8 cellular contexts compared by ENCODE assay signal in genomic region chr9:3478549-3478953, GRCh38. TPM values are rescaled to one million over a fixed set of nuclear protein-coding genes. Genes with fewer than 3 reads are reported as not detected.
DNase-seq lines count a peak whose midpoint lies in the region; ATAC-seq lines count a peak whose summit lies in the region.

No MANE protein-coding gene starts in this region.

- H3K27me3 ChIP-seq in SJCRH30 (no peaks in the 10 kb centered on the region), MG63 (no peaks in the 10 kb centered on the region)

- peak; percentile 43 for ATAC-seq in GM18517 (IDR thresholded peaks at IDR 0.05; ENCODE audit: unreplicated experiment)
- peak; percentile 44 for ATAC-seq in HG02623 (IDR thresholded peaks at IDR 0.05; ENCODE audit: unreplicated experiment)
- ATAC-seq in left lobe of liver: no peak

- 0 out of 2 replicates have a peak, but pooled peaks cover 2% of the 10 kb centered on the region for H3K36me3 ChIP-seq in SJCRH30
- H3K36me3 ChIP-seq in MG63: no peaks in the 10 kb centered on the region

- H3K4me1 ChIP-seq in SJCRH30: peaks cover 7% of the 10 kb centered on the region; the same call in 1 of the 2 replicates

- H3K27ac ChIP-seq in SJCRH30: no peak overlapping the region

- DNase-seq in SJCRH30 (peak; percentile 29 to 53), kidney tubule cell (ENCODE audit: low spot score) (peak; percentile 82), MG63 (no peak), middle frontal gyrus (ENCODE audit: extremely low spot score, low spot score) (no peak), DMS79 (lab: John Stamatoyannopoulos, UW) (no peak), left lobe of liver (ENCODE audit: low spot score) (no peak)

- H3K9me3 ChIP-seq in SJCRH30 (replicated peaks): no peaks in the 10 kb centered on the region
- H3K9me3 ChIP-seq in MG63: no peaks in the 10 kb centered on the region

- no peak overlapping the region for H3K4me3 ChIP-seq in SJCRH30
- no peak overlapping the region for H3K4me3 ChIP-seq in MG63

RNA-seq across cellular contexts. Expression of gene RFX3, which starts 47.2 kb away (rescaled TPM):
- total RNA-seq in SJCRH30 (2014; rRNA removed; shearing (Covaris generic)): 2.7 and 5.1 TPM in 2 replicates
- 0.72 and 1.2 TPM in 2 replicates for total RNA-seq in MG63 (2014; rRNA removed; shearing (Covaris generic); ENCODE audit: low replicate concordance)
- 2.6 TPM for total RNA-seq in left lobe of liver

Comparison
In these comparisons a context has a peak if more than half of its experiments do, and no peak if none do; other contexts are left out.
1. DNase-seq: peak in SJCRH30 (2 of 2) and kidney tubule cell (single experiment); none in MG63 (single experiment), middle frontal gyrus (single experiment), DMS79 (single experiment) and left lobe of liver (single experiment).